In genomic region chr18:9366126-9366714, GRCh38 we compare ENCODE assay signal across 8 cellular contexts. TPM values are rescaled to one million over a fixed set of nuclear protein-coding genes. Genes with fewer than 3 reads are reported as not detected.
DNase-seq lines count a peak whose midpoint lies in the region; ATAC-seq and TF ChIP-seq lines count a peak whose summit lies in the region.

No MANE protein-coding gene starts in this region.

- no peak overlapping the region for H3K14ac ChIP-seq in neuronal stem cell (ENCODE audit: low read length)

- H3K4me1 Mint-ChIP-seq in natural killer cell: no peaks in the 10 kb centered on the region

- no peak overlapping the region for H3K4me3 Mint-ChIP-seq in natural killer cell

- H3K4me3 ChIP-seq in Panc1 (ENCODE audit: low read depth in 2 of 2, low read length in 2 of 2) (no peak overlapping the region), fibroblast of pulmonary artery (replicated peaks; ENCODE audit: low read depth, low read length) (no peak overlapping the region), neuronal stem cell (ENCODE audit: low read length in 2 of 2) (no peak overlapping the region), MM.1S (ENCODE audit: low read length) (no peak overlapping the region)

- H4K91ac ChIP-seq in neuronal stem cell (ENCODE audit: low read depth, low read length, poor library complexity): no peak overlapping the region

- no peak overlapping the region for H2BK5ac ChIP-seq in neuronal stem cell (ENCODE audit: low read length)

- H3K36me3 Mint-ChIP-seq in natural killer cell: no peaks in the 10 kb centered on the region

- H3K4me1 ChIP-seq in Panc1 (ENCODE audit: control insufficient read depth, insufficient read depth, low read length): no peaks in the 10 kb centered on the region
- H3K4me1 ChIP-seq in neuronal stem cell (ENCODE audit: control insufficient read depth in 2 of 2, insufficient read depth in 1 of 2, low read depth in 1 of 2, low read length in 2 of 2): no peaks in the 10 kb centered on the region
- H3K4me1 ChIP-seq in MM.1S (ENCODE audit: low read length): no peaks in the 10 kb centered on the region

- H3K9me2 ChIP-seq in MM.1S (replicated peaks; ENCODE audit: insufficient read depth, low read length): no peaks in the 10 kb centered on the region

- H3K36me3 ChIP-seq in Panc1 (ENCODE audit: control insufficient read depth, insufficient read depth, low read length) (no peaks in the 10 kb centered on the region), neuronal stem cell (replicated peaks in 1 of 2; ENCODE audit: control insufficient read depth in 2 of 2, insufficient read depth in 2 of 2, low read length in 2 of 2) (peaks cover 6 to 64% of the 10 kb centered on the region in 2 donors), MM.1S (replicated peaks; ENCODE audit: insufficient read depth, low read length) (no peaks in the 10 kb centered on the region; the same call in 1 of the 2 replicates)

- no peaks in the 10 kb centered on the region for H3F3A ChIP-seq in MM.1S (ENCODE audit: insufficient read depth, low read length)

- H3K4me2 ChIP-seq in neuronal stem cell (ENCODE audit: insufficient read depth, low read length, poor library complexity, severe bottlenecking) (no peak overlapping the region), MM.1S (ENCODE audit: low read depth, low read length) (no peak overlapping the region)

- H3K27ac ChIP-seq in Panc1 (ENCODE audit: low read length) (no peak overlapping the region), neuronal stem cell (replicated peaks; ENCODE audit: low read length) (no peak overlapping the region), MM.1S (ENCODE audit: low read length) (no peak overlapping the region)

- H3K9me3 ChIP-seq in Panc1 (ENCODE audit: control insufficient read depth, insufficient read depth, low read depth, low read length) (no peaks in the 10 kb centered on the region), neuronal stem cell (replicated peaks in 1 of 2; ENCODE audit: control insufficient read depth in 2 of 2, insufficient read depth in 1 of 2, low read depth in 1 of 2, low read length in 2 of 2) (peaks cover 2 to 17% of the 10 kb centered on the region in 2 donors), MM.1S (replicated peaks; ENCODE audit: insufficient read depth, low read length) (no peaks in the 10 kb centered on the region)

- no peak overlapping the region for H2AK5ac ChIP-seq in neuronal stem cell (ENCODE audit: low read depth, low read length)

- in situ Hi-C loops in Panc1 (cut with HindIII; ENCODE audit: low pct_unique_long_range_greater_than_20kb, low sequenced_read_pairs): no loop called here

- POLR2A ChIA-PET in Panc1 (lab: Charles Lee): no interaction called here

- H3K9ac ChIP-seq in neuronal stem cell (ENCODE audit: low read depth, low read length, poor library complexity): no peak overlapping the region
- no peak overlapping the region for H3K9ac ChIP-seq in MM.1S (ENCODE audit: low read length)

- H3K79me1 ChIP-seq in neuronal stem cell (ENCODE audit: low read depth, low read length): no peaks in the 10 kb centered on the region

- no peak; the same call in 1 of the 2 replicates for TF ChIP-seq CTCF in Panc1 (IDR thresholded peaks at IDR 0.05)
- peak; percentile 53 for TF ChIP-seq CTCF in fibroblast of pulmonary artery (IDR thresholded peaks at IDR 0.05; ENCODE audit: low read length, missing control alignments)
- no peak for TF ChIP-seq CTCF in natural killer cell (IDR thresholded peaks at IDR 0.05)
- TF ChIP-seq CTCF in MM.1S (IDR thresholded peaks at IDR 0.05; ENCODE audit: low read length): no peak

- BruUV-seq in Panc1 (replicated peaks; lab: Mats Ljungman, UMichigan): no TSS peak

- no peak overlapping the region for H4K8ac ChIP-seq in neuronal stem cell (ENCODE audit: low read depth, low read length)

- CTCF ChIA-PET in Panc1 (lab: Charles Lee): interaction anchor here (0.6 kb wide), 2 partner anchors 8 to 261 kb away, joined by 3 to 11 read pairs; no protein-coding TSS in a partner anchor

- H3K27ac Mint-ChIP-seq in natural killer cell: no peak overlapping the region

- H3K9me3 Mint-ChIP-seq in natural killer cell: no peaks in the 10 kb centered on the region

- H2BK12ac ChIP-seq in neuronal stem cell (ENCODE audit: low read length): no peak overlapping the region

- WGBS in neuronal stem cell (ENCODE audit: extremely low coverage in 2 of 2, insufficient read length in 2 of 2, insufficient replicate concordance in 1 of 2), 2 donors: no CpG with 5 or more reads among the region's 6 CpGs

- H3K4ac ChIP-seq in neuronal stem cell (ENCODE audit: low read length): no peak overlapping the region

- H3K27me3 ChIP-seq in Panc1 (ENCODE audit: control insufficient read depth, insufficient read depth, low read length): no peaks in the 10 kb centered on the region
- H3K27me3 ChIP-seq in neuronal stem cell (ENCODE audit: control insufficient read depth in 3 of 3, insufficient read depth in 3 of 3, low read depth in 1 of 3, low read length in 3 of 3): no peaks in the 10 kb centered on the region
- H3K27me3 ChIP-seq in MM.1S (replicated peaks; ENCODE audit: insufficient read depth, low read length): no peaks in the 10 kb centered on the region

- DNase-seq in Ammon's horn (ENCODE audit: low spot score): peak; percentile 83
- no peak for DNase-seq in Panc1 (ENCODE audit: low read depth, low spot score)
- peak; percentile 62 for DNase-seq in fibroblast of pulmonary artery (ENCODE audit: low read depth)
- DNase-seq in neuronal stem cell (ENCODE audit: low spot score): peak; percentile 4
- DNase-seq in NOMO-1 treated with DMSO at 0.1 percent for 48 hours (lab: John Stamatoyannopoulos, UW; ENCODE audit: unreplicated experiment): no peak
- DNase-seq in natural killer cell: no peak
- DNase-seq in MM.1S: no peak

- intact Hi-C loops in Panc1 (cut with micrococcal nuclease; ENCODE audit: unreplicated experiment): loop anchor here (10.0 kb wide), 1 partner anchor 149 kb away; no protein-coding TSS in a partner anchor
- intact Hi-C loops in natural killer cell (cut with micrococcal nuclease): no loop called here

- H3K27me3 Mint-ChIP-seq in natural killer cell (ENCODE audit: low read depth in 2 of 2): no peaks in the 10 kb centered on the region

- H3K23ac ChIP-seq in neuronal stem cell (ENCODE audit: low read depth, low read length, poor library complexity): no peak overlapping the region

- H2BK15ac ChIP-seq in neuronal stem cell (ENCODE audit: low read length): no peak overlapping the region

- no peak overlapping the region for H2BK120ac ChIP-seq in neuronal stem cell (ENCODE audit: low read depth, low read length)

- ATAC-seq in Panc1: peak; percentile 84
- ATAC-seq in GM18873 (IDR thresholded peaks at IDR 0.05; ENCODE audit: low FRiP score, unreplicated experiment): no peak
- no peak for ATAC-seq in natural killer cell

- peaks cover 3% of the 10 kb centered on the region; the same call in 1 of the 2 replicates for H3K79me2 ChIP-seq in MM.1S (ENCODE audit: low read length)

- H3K18ac ChIP-seq in neuronal stem cell (ENCODE audit: low read length): no peak overlapping the region

- H4K20me1 ChIP-seq in MM.1S (ENCODE audit: insufficient read depth, low read length): no peaks in the 10 kb centered on the region

- H2AFZ ChIP-seq in neuronal stem cell (ENCODE audit: low read length): no peak overlapping the region
- H2AFZ ChIP-seq in MM.1S (ENCODE audit: low read length): no peak overlapping the region

RNA-seq across cellular contexts. Expression of gene TWSG1, which starts 31.6 kb away (rescaled TPM):
- total RNA-seq in Panc1 (2021; ENCODE audit: unreplicated experiment): 54.1 TPM
- 34.4 TPM for polyA plus RNA-seq in Panc1 (2012; ENCODE audit: insufficient read length)
- 38.2 TPM for polyA plus RNA-seq in neuronal stem cell (2013, experiment 1 of 2)
- polyA plus RNA-seq in neuronal stem cell (2013, experiment 2 of 2): 39.6 TPM
- total RNA-seq in natural killer cell: 1 to 10 TPM; 3.4 to 7.3 (median 5.6) TPM

Comparison
In these comparisons a context has a peak if more than half of its experiments do, and no peak if none do; other contexts are left out.
1. DNase-seq: peak in Ammon's horn (single experiment), fibroblast of pulmonary artery (single experiment) and neuronal stem cell (single experiment); none in Panc1 (single experiment), NOMO-1 treated with DMSO at 0.1 percent for 48 hours (single experiment), natural killer cell (single experiment) and MM.1S (single experiment).